Comparison of ENCODE assay signal across 1 cellular context in genomic region chrX:368811-369562, GRCh38.
TF ChIP-seq lines count a peak whose summit lies in the region.

No MANE protein-coding gene starts in this region.

TF ChIP-seq in GM23338, 12 proteins besides CTCF, POLR2A, EP300 and RAD21 (continued from another document):
- TF ChIP-seq ZNF462 (CRISPR knock-in tag; IDR thresholded peaks at IDR 0.05) (no peak), STAT1 (IDR thresholded peaks at IDR 0.05; ENCODE audit: unreplicated experiment) (no peak), POLR2AphosphoS5 (IDR thresholded peaks at IDR 0.05; ENCODE audit: low read depth) (no peak), NANOG (IDR thresholded peaks at IDR 0.05; ENCODE audit: borderline replicate concordance) (no peak), CREB1 (CRISPR knock-in tag; IDR thresholded peaks at IDR 0.05; ENCODE audit: low read depth) (no peak), ETS1 (IDR thresholded peaks at IDR 0.05) (no peak), ZNF331 (CRISPR knock-in tag; IDR thresholded peaks at IDR 0.05; ENCODE audit: low read depth) (no peak), EZH2phosphoT487 (IDR thresholded peaks at IDR 0.05; ENCODE audit: unreplicated experiment) (no peak), REST (IDR thresholded peaks at IDR 0.05; ENCODE audit: unreplicated experiment) (no peak)
